8 cellular contexts compared by ENCODE assay signal in the genomic region with DNA sequence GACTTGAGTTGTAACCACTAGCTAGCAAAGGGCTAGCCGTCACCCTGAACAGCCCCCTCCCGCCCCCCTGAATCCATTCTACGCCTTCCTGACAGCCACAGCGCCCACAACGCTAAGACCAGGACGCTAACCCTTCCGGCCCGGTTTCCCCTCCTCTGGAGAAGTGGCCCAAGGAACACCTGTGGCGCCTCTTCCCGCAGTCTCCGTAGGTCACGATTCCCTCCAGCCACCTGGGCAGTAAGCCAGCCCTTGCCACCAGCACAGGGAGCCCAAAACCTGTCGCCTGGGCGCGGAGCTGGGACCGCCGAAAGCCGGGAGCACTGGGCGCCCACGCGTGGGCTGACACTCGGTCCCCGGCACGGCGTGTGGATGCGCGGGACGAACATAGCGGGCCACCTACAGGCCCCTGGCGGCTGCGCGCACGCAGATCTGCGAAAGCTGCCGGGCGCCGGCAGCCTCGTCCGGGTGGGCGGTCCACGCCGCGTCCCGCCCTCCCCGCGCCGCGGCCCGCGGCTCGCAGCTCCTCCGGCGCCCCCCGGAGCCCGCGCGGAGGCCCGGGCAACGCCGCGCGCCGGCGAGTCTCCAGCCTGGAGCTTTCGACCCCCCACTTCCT. TPM values are rescaled to one million over a fixed set of nuclear protein-coding genes. Genes with fewer than 3 reads are reported as not detected.
A peak's percentile ranks its signal among the peaks of the same experiment; 100 is the strongest.
DNase-seq lines count a peak whose midpoint lies in the region; ATAC-seq and TF ChIP-seq lines count a peak whose summit lies in the region.

No MANE protein-coding gene starts in this region.

- H3K27ac Mint-ChIP-seq in WTC11 = no peak overlapping the region
- peak overlapping the region; percentile 100 for H3K27ac Mint-ChIP-seq in memory B cell

- DNase-seq in Caki2 (ENCODE audit: low read depth) = peak; percentile 31
- peak; percentile 45 for DNase-seq in WTC11 (ENCODE audit: low spot score)
- DNase-seq in ecto neural progenitor cell (ENCODE audit: low spot score) = peak; percentile 60
- no peak for DNase-seq in memory B cell (ENCODE audit: low spot score in 2 of 2)
- peak in 22 of 49 donors; percentile 15 to 90 (median 43) for DNase-seq in substantia nigra (lab: John Stamatoyannopoulos, UW)
- no peak for DNase-seq in NCI-H187 treated with DMSO at 0.1 percent for 48 hours (lab: John Stamatoyannopoulos, UW)

- H3K27me3 Mint-ChIP-seq in WTC11 (ENCODE audit: low read depth) (peaks cover 33% of the 10 kb centered on the region), memory B cell (no peaks in the 10 kb centered on the region)

- no peak for TF ChIP-seq CTCF in WTC11 (IDR thresholded peaks at IDR 0.05)

- ATAC-seq in GM19438 (IDR thresholded peaks at IDR 0.05; ENCODE audit: low read depth, unreplicated experiment) = peak; percentile 30
- peak; percentile 21 for ATAC-seq in HG03442 (IDR thresholded peaks at IDR 0.05; ENCODE audit: unreplicated experiment)
- no peak for ATAC-seq in WTC11
- ATAC-seq in memory B cell (ENCODE audit: low read depth) = peak; percentile 35

- H3K27ac ChIP-seq in substantia nigra (ENCODE audit: low read depth, low read length, poor library complexity, severe bottlenecking) = peak overlapping the region; percentile 85

- H3K9me3 Mint-ChIP-seq in WTC11 (no peaks in the 10 kb centered on the region), memory B cell (no peaks in the 10 kb centered on the region)

- POLR2A ChIA-PET in WTC11 (lab: Charles Lee) = interaction anchor here (0.6 to 1.8 kb wide), 11 partner anchors 10 to 333 kb away, joined by 3 to 13 read pairs (median 3); no protein-coding TSS in a partner anchor

- in situ Hi-C loops in Caki2 (cut with HindIII; ENCODE audit: low pct_unique_long_range_greater_than_20kb, low sequenced_read_pairs) = loop anchor here (25.0 kb wide), 1 partner anchor 103 kb away; no protein-coding TSS in a partner anchor

- H3K4me1 Mint-ChIP-seq in WTC11 (peaks cover 21% of the 10 kb centered on the region), memory B cell (peaks cover 58% of the 10 kb centered on the region)

- H3K4me3 Mint-ChIP-seq in WTC11 = peak overlapping the region; percentile 72
- H3K4me3 Mint-ChIP-seq in memory B cell = peak overlapping the region; percentile 97

- H3K36me3 Mint-ChIP-seq in WTC11 (peaks cover 17% of the 10 kb centered on the region), memory B cell (peaks cover 32% of the 10 kb centered on the region)

- CTCF ChIA-PET in WTC11 (lab: Charles Lee) = interaction anchor here (0.8 to 3.0 kb wide), 18 partner anchors 10 to 425 kb away, joined by 3 to 22 read pairs (median 6); no protein-coding TSS in a partner anchor

TF ChIP-seq in WTC11, 78 proteins besides CTCF, POLR2A, EP300 and RAD21:
- TF ChIP-seq ZNF423 (CRISPR knock-in tag; IDR thresholded peaks at IDR 0.05) (0 out of 2 replicates have a peak, but pooled peaks have one; percentile 12), EMX1 (CRISPR knock-in tag; IDR thresholded peaks at IDR 0.05) (no peak), PRDM15 (CRISPR knock-in tag; IDR thresholded peaks at IDR 0.05) (peak; percentile 50), ZBTB21 (CRISPR knock-in tag; IDR thresholded peaks at IDR 0.05; ENCODE audit: borderline replicate concordance) (no peak)
- TF ChIP-seq, protein P1, sequence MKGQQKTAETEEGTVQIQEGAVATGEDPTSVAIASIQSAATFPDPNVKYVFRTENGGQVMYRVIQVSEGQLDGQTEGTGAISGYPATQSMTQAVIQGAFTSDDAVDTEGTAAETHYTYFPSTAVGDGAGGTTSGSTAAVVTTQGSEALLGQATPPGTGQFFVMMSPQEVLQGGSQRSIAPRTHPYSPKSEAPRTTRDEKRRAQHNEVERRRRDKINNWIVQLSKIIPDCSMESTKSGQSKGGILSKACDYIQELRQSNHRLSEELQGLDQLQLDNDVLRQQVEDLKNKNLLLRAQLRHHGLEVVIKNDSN (CRISPR knock-in tag; IDR thresholded peaks at IDR 0.05) = no peak

RNA-seq across cellular contexts. Expression of gene IRF1, which starts 0.6 kb away (rescaled TPM):
- 12.2 and 19.7 TPM in 2 replicates for total RNA-seq in Caki2 (2014; rRNA removed; shearing (Covaris generic); ENCODE audit: low replicate concordance)
- 8.8 to 9.8 TPM (median 9.4 TPM) in 3 replicates for total RNA-seq in WTC11 (2021)

RNA-seq across cellular contexts. Expression of gene IL5, which starts 53.3 kb away (rescaled TPM):
- not detected in 2 replicates for total RNA-seq in Caki2 (2014; rRNA removed; shearing (Covaris generic); ENCODE audit: low replicate concordance)
- not detected in 3 replicates for total RNA-seq in WTC11 (2021)

Comparison
In these comparisons a context has a peak if more than half of its experiments do, and no peak if none do; other contexts are left out.
1. DNase-seq: peak in Caki2 (single experiment), WTC11 (single experiment) and ecto neural progenitor cell (single experiment); none in memory B cell (0 of 2) and NCI-H187 treated with DMSO at 0.1 percent for 48 hours (single experiment).